Comparison of ENCODE assay signal across 26 cellular contexts in the genomic region with DNA sequence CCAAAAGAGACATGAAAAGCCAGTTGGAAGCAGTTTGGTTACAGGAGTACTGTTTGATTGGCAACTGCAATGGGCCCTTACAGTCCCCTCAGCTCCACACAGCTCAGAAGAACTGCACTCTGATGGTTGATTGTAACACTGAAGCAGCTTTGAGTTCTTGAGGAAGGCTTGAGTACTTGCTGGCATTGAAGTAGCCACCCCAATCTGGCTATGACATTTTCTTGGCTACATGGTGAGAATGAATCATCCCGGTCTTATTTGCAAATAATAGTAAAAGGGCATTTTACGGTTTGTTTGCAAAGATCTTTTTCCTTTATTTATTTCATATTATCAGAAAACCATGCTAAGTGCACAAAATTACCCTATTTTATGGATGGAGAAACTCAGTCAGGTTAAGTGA.
DNase-seq lines count a peak whose midpoint lies in the region; ATAC-seq, FAIRE-seq and TF ChIP-seq lines count a peak whose summit lies in the region.
"Had no signal": no experiment of that assay in that cellular context is flagged by ENCODE, and none has a peak within 500 bp of the region (broad histone marks: within the 10 kb centered on the region; RNA-seq: fewer than 3 reads in every experiment).

No MANE protein-coding gene starts in this region.

- no peak for ATAC-seq in SK-N-SH treated with all-trans-retinoic acid at 6 μM for 48 hours
- ATAC-seq: Right ventricle myocardium inferior had no signal

- no peaks in the 10 kb centered on the region for H3K9me3 ChIP-seq in SK-N-SH
- no peaks in the 10 kb centered on the region for H3K9me3 ChIP-seq in astrocyte (ENCODE audit: insufficient read depth, low read depth, low read length)
- H3K9me3 ChIP-seq: BLaER1 treated with 17β-estradiol and CSF1 and Interleukin-3, amounts not matched to agents 10 nM and 100 nM; SJSA1 had no signal

- no peaks in the 10 kb centered on the region for H3K9me3 Mint-ChIP-seq in astrocyte (ENCODE audit: unreplicated experiment)

- peaks cover 11% of the 10 kb centered on the region for H3F3A ChIP-seq in SK-N-SH (replicated peaks; ENCODE audit: insufficient read depth)

- H3K27ac ChIP-seq in SK-N-SH (ENCODE audit: low read depth in 2 of 2, low read length in 1 of 2) (no peak overlapping the region), astrocyte (ENCODE audit: low read depth, low read length) (no peak overlapping the region), RWPE1 (no peak overlapping the region)
- H3K27ac ChIP-seq: 22Rv1; BLaER1 treated with 17β-estradiol and CSF1 and Interleukin-3, amounts not matched to agents 10 nM and 100 nM; HL-60; SJSA1 had no signal

- no peaks in the 10 kb centered on the region for H4K20me1 ChIP-seq in SK-N-SH (ENCODE audit: insufficient read depth)
- H4K20me1 ChIP-seq in astrocyte (ENCODE audit: insufficient read depth, low read length): no peaks in the 10 kb centered on the region
- H4K20me1 ChIP-seq: BLaER1 treated with 17β-estradiol and CSF1 and Interleukin-3, amounts not matched to agents 10 nM and 100 nM had no signal

- peaks cover 15 to 17% of the 10 kb centered on the region in 2 experiments for H3K4me1 ChIP-seq in SK-N-SH (ENCODE audit: control insufficient read depth in 1 of 2, insufficient read depth in 2 of 2, low read depth in 1 of 2, low read length in 1 of 2)
- peaks cover 5% of the 10 kb centered on the region for H3K4me1 ChIP-seq in astrocyte (ENCODE audit: insufficient read depth, low read length)
- H3K4me1 ChIP-seq: BLaER1 treated with 17β-estradiol and CSF1 and Interleukin-3, amounts not matched to agents 10 nM and 100 nM; SJSA1 had no signal

- H3K4me1 Mint-ChIP-seq in astrocyte (ENCODE audit: low read depth, unreplicated experiment): peaks cover 5% of the 10 kb centered on the region
- H3K4me1 Mint-ChIP-seq: CD4-positive, alpha-beta memory T cell had no signal

- no peaks in the 10 kb centered on the region for H3K9me2 ChIP-seq in SK-N-SH

- TF ChIP-seq EP300 in SK-N-SH (IDR thresholded peaks at IDR 0.05; ENCODE audit: borderline replicate concordance in 1 of 2, low read depth in 1 of 2, low read length in 1 of 2): no peak

- TF ChIP-seq CTCF in SK-N-SH (IDR thresholded peaks at IDR 0.05): no peak
- no peak for TF ChIP-seq CTCF in astrocyte (IDR thresholded peaks at IDR 0.05; ENCODE audit: insufficient read depth, low read depth, low read length)
- TF ChIP-seq CTCF in fibroblast of the aortic adventitia (IDR thresholded peaks at IDR 0.05; ENCODE audit: insufficient read depth, low read length): no peak
- no peak for TF ChIP-seq CTCF in RWPE1 (conservative IDR thresholded peaks at IDR 0.05; ENCODE audit: low read depth)

- no peak for TF ChIP-seq RAD21 in SK-N-SH (IDR thresholded peaks at IDR 0.05; ENCODE audit: low read length)

- H3K27me3 ChIP-seq in SK-N-SH (ENCODE audit: insufficient read depth): no peaks in the 10 kb centered on the region
- H3K27me3 ChIP-seq in astrocyte (ENCODE audit: insufficient read depth, low read length): no peaks in the 10 kb centered on the region
- H3K27me3 ChIP-seq: BLaER1 treated with 17β-estradiol and CSF1 and Interleukin-3, amounts not matched to agents 10 nM and 100 nM; SJSA1 had no signal

- H2AFZ ChIP-seq in SK-N-SH (ENCODE audit: low read depth) (no peak overlapping the region), astrocyte (ENCODE audit: low read depth, low read length) (no peak overlapping the region)

- H3K9ac ChIP-seq in SK-N-SH: no peak overlapping the region
- H3K9ac ChIP-seq in astrocyte (ENCODE audit: low read length): no peak overlapping the region
- H3K9ac ChIP-seq: BLaER1 treated with 17β-estradiol and CSF1 and Interleukin-3, amounts not matched to agents 10 nM and 100 nM had no signal

- CTCF ChIA-PET in SK-N-SH (lab: Yijun Ruan, JAX): interaction anchor here (0.9 to 1.1 kb wide), 2 partner anchors 16 to 21 kb away, joined by 3 read pairs; no protein-coding TSS in a partner anchor
- CTCF ChIA-PET in RWPE1 (lab: Yijun Ruan, JAX): interaction anchor here (0.6 kb wide), 1 partner anchor 546 kb away, joined by 3 read pairs; no protein-coding TSS in a partner anchor

- no peak overlapping the region for H3K4me3 Mint-ChIP-seq in astrocyte (ENCODE audit: unreplicated experiment)
- H3K4me3 Mint-ChIP-seq: CD4-positive, alpha-beta memory T cell had no signal

- H3K27me3 Mint-ChIP-seq in astrocyte (ENCODE audit: low read depth, unreplicated experiment): peaks cover 7% of the 10 kb centered on the region

- POLR2A ChIA-PET in SK-N-SH (lab: Yijun Ruan, JAX): no interaction called here
- POLR2A ChIA-PET in RWPE1 (lab: Yijun Ruan, JAX; ENCODE audit: low non-redundant PET): no interaction called here

- H3K79me2 ChIP-seq in SK-N-SH (ENCODE audit: insufficient read depth) (no peaks in the 10 kb centered on the region), astrocyte (ENCODE audit: insufficient read depth, low read length) (no peaks in the 10 kb centered on the region)

- H3K4me2 ChIP-seq in SK-N-SH (no peak overlapping the region), astrocyte (ENCODE audit: low read length) (no peak overlapping the region)
- H3K4me2 ChIP-seq: BLaER1 treated with 17β-estradiol and CSF1 and Interleukin-3, amounts not matched to agents 10 nM and 100 nM had no signal

- H3K36me3 Mint-ChIP-seq in astrocyte (ENCODE audit: low read depth, unreplicated experiment): no peaks in the 10 kb centered on the region
- H3K36me3 Mint-ChIP-seq: CD4-positive, alpha-beta memory T cell had no signal

- H3K4me3 ChIP-seq in SK-N-SH (ENCODE audit: low read depth in 2 of 2, low read length in 1 of 2): no peak overlapping the region
- no peak overlapping the region for H3K4me3 ChIP-seq in astrocyte (ENCODE audit: insufficient read depth, low read depth, low read length)
- no peak overlapping the region for H3K4me3 ChIP-seq in fibroblast of the aortic adventitia (ENCODE audit: low read depth, low read length)
- H3K4me3 ChIP-seq: BLaER1 treated with 17β-estradiol and CSF1 and Interleukin-3, amounts not matched to agents 10 nM and 100 nM; SJSA1 had no signal

- H3K36me3 ChIP-seq in SK-N-SH (replicated peaks in 1 of 2; ENCODE audit: control insufficient read depth in 1 of 2, insufficient read depth in 2 of 2, low read length in 1 of 2): no peaks in the 10 kb centered on the region
- H3K36me3 ChIP-seq in astrocyte (ENCODE audit: insufficient read depth, low read length): no peaks in the 10 kb centered on the region
- H3K36me3 ChIP-seq: BLaER1 treated with 17β-estradiol and CSF1 and Interleukin-3, amounts not matched to agents 10 nM and 100 nM; SJSA1 had no signal

- 79% methylated on average over 2 of the region's 2 CpGs for WGBS in SK-N-SH (ENCODE audit: low lambda C conversion rate)

- FAIRE-seq in astrocyte (lab: Jason Lieb, UNC): no peak
- FAIRE-seq: GM12891, H54 had no signal

- DNase-seq in SK-N-SH: no peak
- DNase-seq in astrocyte (ENCODE audit: low read depth): peak; percentile 31
- peak; percentile 1 for DNase-seq in fibroblast of the aortic adventitia (ENCODE audit: low read depth)
- no peak for DNase-seq in HT-29 (ENCODE audit: low spot score)
- no peak for DNase-seq in SHP77 treated with DMSO at 0.1 percent for 48 hours (lab: John Stamatoyannopoulos, UW)
- no peak for DNase-seq in RWPE1 (ENCODE audit: low spot score)
- DNase-seq: AML-193; CD4-positive, alpha-beta memory T cell; COR-L47; GF-D8; NCI-H1092; NCI-H1417 treated with DMSO at 0.1 percent for 48 hours; NCI-H1694 treated with DMSO at 0.1 percent for 48 hours; NCI-H2081 treated with DMSO at 0.1 percent for 48 hours; NCI-H2171; NCI-H345; NCI-H524; NCI-H774 had no signal

- H3K27ac Mint-ChIP-seq in astrocyte (ENCODE audit: unreplicated experiment): no peak overlapping the region
- H3K27ac Mint-ChIP-seq: CD4-positive, alpha-beta memory T cell had no signal

TF ChIP-seq in SK-N-SH, 30 proteins besides CTCF, POLR2A, EP300 and RAD21 (continues in another document):
- no peak for TF ChIP-seq SIN3A (IDR thresholded peaks at IDR 0.05; ENCODE audit: borderline replicate concordance, low read depth, low read length)
- TF ChIP-seq, protein P1, sequence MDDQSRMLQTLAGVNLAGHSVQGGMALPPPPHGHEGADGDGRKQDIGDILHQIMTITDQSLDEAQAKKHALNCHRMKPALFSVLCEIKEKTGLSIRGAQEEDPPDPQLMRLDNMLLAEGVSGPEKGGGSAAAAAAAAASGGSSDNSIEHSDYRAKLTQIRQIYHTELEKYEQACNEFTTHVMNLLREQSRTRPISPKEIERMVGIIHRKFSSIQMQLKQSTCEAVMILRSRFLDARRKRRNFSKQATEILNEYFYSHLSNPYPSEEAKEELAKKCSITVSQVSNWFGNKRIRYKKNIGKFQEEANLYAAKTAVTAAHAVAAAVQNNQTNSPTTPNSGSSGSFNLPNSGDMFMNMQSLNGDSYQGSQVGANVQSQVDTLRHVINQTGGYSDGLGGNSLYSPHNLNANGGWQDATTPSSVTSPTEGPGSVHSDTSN (IDR thresholded peaks at IDR 0.05): peak; percentile 24; the same call in 1 of the 2 replicates

TF ChIP-seq in SK-N-SH treated with all-trans-retinoic acid at 6 μM for 48 hours, 23 proteins besides CTCF, POLR2A, EP300 and RAD21:
- no peak for TF ChIP-seq ZFP30 (CRISPR knock-in tag; IDR thresholded peaks at IDR 0.05)

Comparison
In these comparisons a context has a peak if more than half of its experiments do, and no peak if none do; other contexts are left out.
1. DNase-seq: peak in astrocyte (single experiment) and fibroblast of the aortic adventitia (single experiment); none in SK-N-SH (single experiment), HT-29 (single experiment), SHP77 treated with DMSO at 0.1 percent for 48 hours (single experiment) and RWPE1 (single experiment).